Comparison of ENCODE assay signal across 8 cellular contexts in the genomic region with DNA sequence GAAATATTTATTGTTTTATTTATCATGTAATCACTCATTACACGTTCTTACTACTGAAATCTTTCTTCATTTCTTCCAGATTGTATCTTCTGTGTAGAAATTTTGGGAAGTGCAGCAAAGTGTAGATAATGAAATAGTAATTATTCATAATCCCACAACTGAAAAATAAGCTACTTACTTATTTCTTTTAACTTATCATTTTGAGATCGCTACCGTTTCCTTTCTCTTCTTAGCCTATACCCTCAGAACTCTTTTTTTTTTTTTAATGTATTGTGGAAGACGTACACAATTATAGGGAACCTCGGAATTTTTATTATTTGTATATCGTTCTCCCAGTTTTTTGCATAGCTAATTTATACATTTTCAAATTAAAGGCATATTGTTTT. TPM values are rescaled to one million over a fixed set of nuclear protein-coding genes. Genes with fewer than 3 reads are reported as not detected.
DNase-seq lines count a peak whose midpoint lies in the region; ATAC-seq and TF ChIP-seq lines count a peak whose summit lies in the region.

No MANE protein-coding gene starts in this region.

- no peaks in the 10 kb centered on the region for H4K20me1 ChIP-seq in DOHH2 (ENCODE audit: control insufficient read depth, insufficient read depth, low read depth, low read length)

- H3K79me2 ChIP-seq in DOHH2 (ENCODE audit: control insufficient read depth, low read length) = peaks cover 38% of the 10 kb centered on the region

- ATAC-seq in RWPE2 (ENCODE audit: low read depth) (no peak), GM18861 (IDR thresholded peaks at IDR 0.05; ENCODE audit: unreplicated experiment) (no peak)

- peaks cover 22% of the 10 kb centered on the region for H3K4me1 Mint-ChIP-seq in activated T-helper 1 cell treated with anti-CD3 and anti-CD28 coated beads, Interleukin-12 subunit alpha, Interleukin-12 subunit beta, Interleukin-2, Interleukin-4 antibody, amounts not matched to agents 30 ng/mL and 10 ng/mL and 1 ng/mL, durations not matched to agents 14 hours and 24 hours and 36 hours (ENCODE audit: low read depth)

- no peak for TF ChIP-seq POLR2A in sigmoid colon (IDR thresholded peaks at IDR 0.05)

- H3K27me3 Mint-ChIP-seq in activated T-helper 1 cell treated with anti-CD3 and anti-CD28 coated beads, Interleukin-12 subunit alpha, Interleukin-12 subunit beta, Interleukin-2, Interleukin-4 antibody, amounts not matched to agents 30 ng/mL and 10 ng/mL and 1 ng/mL, durations not matched to agents 14 hours and 24 hours and 36 hours (ENCODE audit: insufficient read depth) = peaks cover 32% of the 10 kb centered on the region

- no peak overlapping the region for H3K4me3 Mint-ChIP-seq in activated T-helper 1 cell treated with anti-CD3 and anti-CD28 coated beads, Interleukin-12 subunit alpha, Interleukin-12 subunit beta, Interleukin-2, Interleukin-4 antibody, amounts not matched to agents 30 ng/mL and 10 ng/mL and 1 ng/mL, durations not matched to agents 14 hours and 24 hours and 36 hours

- peaks cover 20% of the 10 kb centered on the region for H3K36me3 ChIP-seq in DOHH2 (ENCODE audit: control insufficient read depth, low read length)
- peaks cover 14% of the 10 kb centered on the region for H3K36me3 ChIP-seq in RWPE2 (ENCODE audit: low read depth)
- peaks cover 0 to 7% (median 2%) of the 10 kb centered on the region in 4 donors for H3K36me3 ChIP-seq in sigmoid colon

- WGBS in sigmoid colon, 2 donors = 2 to 7% methylated on average over 6 of the region's 6 CpGs

- no peaks in the 10 kb centered on the region for H3F3A ChIP-seq in DOHH2 (ENCODE audit: control insufficient read depth, insufficient read depth)

- no peaks in the 10 kb centered on the region for H3K9me3 ChIP-seq in DOHH2 (ENCODE audit: control insufficient read depth, insufficient read depth, low read length)
- H3K9me3 ChIP-seq in RWPE2 (ENCODE audit: severe bottlenecking) = no peaks in the 10 kb centered on the region
- no peaks in the 10 kb centered on the region for H3K9me3 ChIP-seq in sigmoid colon

- peaks cover 10% of the 10 kb centered on the region for H3K36me3 Mint-ChIP-seq in activated T-helper 1 cell treated with anti-CD3 and anti-CD28 coated beads, Interleukin-12 subunit alpha, Interleukin-12 subunit beta, Interleukin-2, Interleukin-4 antibody, amounts not matched to agents 30 ng/mL and 10 ng/mL and 1 ng/mL, durations not matched to agents 14 hours and 24 hours and 36 hours (ENCODE audit: low read depth)

- DNase-seq in RWPE2 (ENCODE audit: low spot score) = no peak
- no peak for DNase-seq in foreskin fibroblast
- no peak for DNase-seq in sigmoid colon
- DNase-seq in HPDE6-E6E7 (ENCODE audit: extremely low spot score) = no peak
- DNase-seq in activated T-helper 1 cell treated with anti-CD3 and anti-CD28 coated beads, Interleukin-12 subunit alpha, Interleukin-12 subunit beta, Interleukin-2, Interleukin-4 antibody, amounts not matched to agents 30 ng/mL and 10 ng/mL and 1 ng/mL, durations not matched to agents 14 hours and 24 hours and 36 hours (ENCODE audit: low spot score) = no peak
- DNase-seq in dermis blood vessel endothelial cell = no peak

- H3K4me3 ChIP-seq in DOHH2 (ENCODE audit: low read length) (peak overlapping the region; percentile 90), RWPE2 (ENCODE audit: severe bottlenecking) (peak overlapping the region; percentile 91), foreskin fibroblast (ENCODE audit: low read depth in 1 of 2, low read length in 2 of 2) (peak overlapping the region; percentile 80 to 93), sigmoid colon (peak overlapping the region; percentile 80 to 91 (median 84))

- H3K4me1 ChIP-seq in DOHH2 (ENCODE audit: control insufficient read depth, low read length) (peaks cover 18% of the 10 kb centered on the region), RWPE2 (ENCODE audit: insufficient read depth, poor library complexity, severe bottlenecking) (no peaks in the 10 kb centered on the region), sigmoid colon (peaks cover 0 to 21% (median 13%) of the 10 kb centered on the region in 4 donors)

- no peaks in the 10 kb centered on the region for H3K9me2 ChIP-seq in DOHH2 (replicated peaks; ENCODE audit: control insufficient read depth, low read length)

- H3K4me2 ChIP-seq in DOHH2 (ENCODE audit: low read length) = peak overlapping the region; percentile 62

- no peak for TF ChIP-seq EP300 in sigmoid colon (IDR thresholded peaks at IDR 0.05)

- TF ChIP-seq CTCF in DOHH2 (IDR thresholded peaks at IDR 0.05; ENCODE audit: low read depth, low read length, poor library complexity, severe bottlenecking) = no peak
- no peak for TF ChIP-seq CTCF in RWPE2 (IDR thresholded peaks at IDR 0.05; ENCODE audit: poor library complexity, severe bottlenecking)
- no peak for TF ChIP-seq CTCF in foreskin fibroblast (IDR thresholded peaks at IDR 0.05; ENCODE audit: low read depth, low read length)
- no peak for TF ChIP-seq CTCF in sigmoid colon (IDR thresholded peaks at IDR 0.05)

- intact Hi-C loops in sigmoid colon (cut with DNase I) = no loop called here
- intact Hi-C loops in activated T-helper 1 cell treated with anti-CD3 and anti-CD28 coated beads, Interleukin-12 subunit alpha, Interleukin-12 subunit beta, Interleukin-2, Interleukin-4 antibody, amounts not matched to agents 30 ng/mL and 10 ng/mL and 1 ng/mL, durations not matched to agents 14 hours and 24 hours and 36 hours (cut with micrococcal nuclease) = no loop called here

- H3K27me3 ChIP-seq in DOHH2 (ENCODE audit: control insufficient read depth, low read length) (no peaks in the 10 kb centered on the region), RWPE2 (ENCODE audit: insufficient read depth, poor library complexity, severe bottlenecking) (no peaks in the 10 kb centered on the region), sigmoid colon (no peaks in the 10 kb centered on the region)

- H3K27ac ChIP-seq in DOHH2 (ENCODE audit: low read depth, low read length) = peak overlapping the region; percentile 18; the same call in 1 of the 2 replicates
- H3K27ac ChIP-seq in RWPE2 (ENCODE audit: poor library complexity, severe bottlenecking) = peak overlapping the region; percentile 63
- H3K27ac ChIP-seq in sigmoid colon = peak overlapping the region; percentile 91 to 96 (median 95)

- no peaks in the 10 kb centered on the region for H3K9me3 Mint-ChIP-seq in activated T-helper 1 cell treated with anti-CD3 and anti-CD28 coated beads, Interleukin-12 subunit alpha, Interleukin-12 subunit beta, Interleukin-2, Interleukin-4 antibody, amounts not matched to agents 30 ng/mL and 10 ng/mL and 1 ng/mL, durations not matched to agents 14 hours and 24 hours and 36 hours

- no peak overlapping the region for H3K27ac Mint-ChIP-seq in activated T-helper 1 cell treated with anti-CD3 and anti-CD28 coated beads, Interleukin-12 subunit alpha, Interleukin-12 subunit beta, Interleukin-2, Interleukin-4 antibody, amounts not matched to agents 30 ng/mL and 10 ng/mL and 1 ng/mL, durations not matched to agents 14 hours and 24 hours and 36 hours

RNA-seq across cellular contexts. Expression of a gene that starts 0.5 kb away (rescaled TPM):
- total RNA-seq in sigmoid colon (10 to 100 TPM; 39.9 to 69.2 (median 53.2) TPM), dermis blood vessel endothelial cell (55.8 and 94.7 TPM in 2 replicates)
- 100 to 1,000 TPM in 1 of 3 donors, 10 to 100 TPM in 2; 75.0 to 125 (median 79.3) TPM for polyA plus RNA-seq in sigmoid colon
- total RNA-seq in activated T-helper 1 cell treated with anti-CD3 and anti-CD28 coated beads, Interleukin-12 subunit alpha, Interleukin-12 subunit beta, Interleukin-2, Interleukin-4 antibody, amounts not matched to agents 30 ng/mL and 10 ng/mL and 1 ng/mL, durations not matched to agents 14 hours and 24 hours and 36 hours = 94.5 and 101 TPM in 2 replicates

RNA-seq across cellular contexts. Expression of a gene that starts 12.1 kb away (rescaled TPM):
- total RNA-seq in sigmoid colon (1 to 10 TPM in 2 of 4 donors, under 1 TPM in 2; 0.27 to 5.4 (median 0.73) TPM), dermis blood vessel endothelial cell (not detected in 2 replicates)
- polyA plus RNA-seq in sigmoid colon = 1 to 10 TPM; 1.8 to 3.7 (median 2.7) TPM
- not detected in 2 replicates for total RNA-seq in activated T-helper 1 cell treated with anti-CD3 and anti-CD28 coated beads, Interleukin-12 subunit alpha, Interleukin-12 subunit beta, Interleukin-2, Interleukin-4 antibody, amounts not matched to agents 30 ng/mL and 10 ng/mL and 1 ng/mL, durations not matched to agents 14 hours and 24 hours and 36 hours

Comparison
In these comparisons a context has a peak if more than half of its experiments do, and no peak if none do; other contexts are left out.
1. H3K27ac ChIP-seq: peak in every context shown above with its lines; median percentile 95 in sigmoid colon; 63 in RWPE2; 18 in DOHH2.